ENCODE assay signal across 7 cellular contexts in genomic region chr14:21525571-21525970, GRCh38. TPM values are rescaled to one million over a fixed set of nuclear protein-coding genes. Genes with fewer than 3 reads are reported as not detected.
DNase-seq lines count a peak whose midpoint lies in the region; ATAC-seq and TF ChIP-seq lines count a peak whose summit lies in the region.

No MANE protein-coding gene starts in this region.

- H2BK120ac ChIP-seq in trophoblast cell (ENCODE audit: insufficient read depth, low read length, poor library complexity) = no peak overlapping the region

- intact Hi-C loops in left colon (cut with DNase I, micrococcal nuclease) = no loop called here

- H2AK5ac ChIP-seq in trophoblast cell (ENCODE audit: low read length) = no peak overlapping the region

- H3K4me3 ChIP-seq in foreskin fibroblast (ENCODE audit: low read depth in 1 of 2, low read length in 2 of 2) (peak overlapping the region; percentile 66 to 77), trophoblast cell (ENCODE audit: low read depth, low read length) (peak overlapping the region; percentile 91)

- H3K14ac ChIP-seq in trophoblast cell (ENCODE audit: low read length) = no peak overlapping the region

- H3K9ac ChIP-seq in trophoblast cell (ENCODE audit: low read length) = no peak overlapping the region

- no peak overlapping the region for H4K12ac ChIP-seq in trophoblast cell (ENCODE audit: low read depth, low read length)

- no CpG with 5 or more reads among the region's 12 CpGs for WGBS in trophoblast cell (ENCODE audit: extremely low coverage, insufficient coverage, insufficient read length)

- H3K4ac ChIP-seq in trophoblast cell (ENCODE audit: low read depth, low read length) = no peak overlapping the region

- H4K91ac ChIP-seq in trophoblast cell (ENCODE audit: low read depth, low read length) = peak overlapping the region; percentile 10

- no peak overlapping the region for H3K27ac ChIP-seq in trophoblast cell (ENCODE audit: low read depth, low read length)

- DNase-seq in HEK293T (ENCODE audit: extremely low spot score) (peak; percentile 39), T-cell (no peak), foreskin fibroblast (peak in 1 of 2 donors; percentile 49), trophoblast cell (no peak), left colon (no peak)

- H3K36me3 ChIP-seq in trophoblast cell (ENCODE audit: control insufficient read depth in 1 of 2, insufficient read depth in 2 of 2, low read length in 2 of 2) = peaks cover 4 to 8% of the 10 kb centered on the region in 2 experiments

- peak overlapping the region; percentile 72 to 85 (median 81) for H3K4me3 Mint-ChIP-seq in T-cell

- no peaks in the 10 kb centered on the region for H3K27me3 Mint-ChIP-seq in T-cell

- H3K36me3 Mint-ChIP-seq in T-cell = no peaks in the 10 kb centered on the region

- POLR2A ChIA-PET in HEK293T (lab: Yijun Ruan, JAX) = interaction anchor here (0.7 to 12.6 kb wide), 11 partner anchors 10 to 217 kb away, joined by 3 to 257 read pairs (median 6); partner anchors contain the start of gene METTL3
- POLR2A ChIA-PET in T-cell (lab: Charles Lee) = interaction anchor here in 1 of 2 donors (1.2 kb wide), 1 partner anchor 15 kb away, joined by 8 read pairs; the partner anchor contains the start of gene METTL3

- H3K9me3 ChIP-seq in trophoblast cell (ENCODE audit: insufficient read depth, low read depth, low read length) = peaks cover 1% of the 10 kb centered on the region

- no peaks in the 10 kb centered on the region for H3K9me3 Mint-ChIP-seq in T-cell

- H2BK5ac ChIP-seq in trophoblast cell (ENCODE audit: low read depth, low read length, poor library complexity) = no peak overlapping the region

- peak overlapping the region; percentile 23 for H2AFZ ChIP-seq in trophoblast cell (ENCODE audit: insufficient read depth, low read length, poor library complexity)

- H3K4me1 Mint-ChIP-seq in T-cell = peaks cover 17 to 21% (median 18%) of the 10 kb centered on the region in 3 donors

- peaks cover 1% of the 10 kb centered on the region for H3K79me2 ChIP-seq in trophoblast cell (ENCODE audit: control insufficient read depth, insufficient read depth, low read length, poor library complexity)

- TF ChIP-seq CTCF in foreskin fibroblast (IDR thresholded peaks at IDR 0.05; ENCODE audit: low read depth, low read length) = no peak

- peak overlapping the region; percentile 3 for H3K18ac ChIP-seq in trophoblast cell (ENCODE audit: low read length)

- ATAC-seq in T-cell (replicated peaks in 1 of 4) = no peak
- no peak for ATAC-seq in HG02938 (IDR thresholded peaks at IDR 0.05; ENCODE audit: unreplicated experiment)
- ATAC-seq in left colon = no peak
- ATAC-seq in HG02884 (IDR thresholded peaks at IDR 0.05; ENCODE audit: unreplicated experiment) = no peak

- H4K8ac ChIP-seq in trophoblast cell (ENCODE audit: low read depth, low read length) = no peak overlapping the region

- no peak overlapping the region for H2BK12ac ChIP-seq in trophoblast cell (ENCODE audit: low read length)

- peak overlapping the region; percentile 84 for H3K4me2 ChIP-seq in trophoblast cell (ENCODE audit: low read length)

- H3K79me1 ChIP-seq in trophoblast cell (ENCODE audit: low read length) = no peaks in the 10 kb centered on the region

- peak overlapping the region; percentile 9 to 66 for H3K27ac Mint-ChIP-seq in T-cell

- CTCF ChIA-PET in HEK293T (lab: Yijun Ruan, JAX) (interaction anchor here (0.5 to 1.9 kb wide), 5 partner anchors 14 to 224 kb away, joined by 3 to 6 read pairs (median 3); partner anchors contain the start of genes METTL3, RAB2B and TOX4), T-cell (lab: Charles Lee) (interaction anchor here (0.5 to 3.2 kb wide), 6 partner anchors 8 to 140 kb away, joined by 3 to 21 read pairs (median 4); partner anchors contain the start of gene METTL3 (in 1 of the 2))

- peaks cover 5 to 8% of the 10 kb centered on the region in 2 experiments for H3K4me1 ChIP-seq in trophoblast cell (ENCODE audit: control insufficient read depth in 1 of 2, insufficient read depth in 2 of 2, low read length in 2 of 2)

- H3K23ac ChIP-seq in trophoblast cell (ENCODE audit: low read length) = no peak overlapping the region

- H3K27me3 ChIP-seq in trophoblast cell (ENCODE audit: insufficient read depth, low read length) = no peaks in the 10 kb centered on the region

TF ChIP-seq in HEK293T, 16 proteins besides CTCF, POLR2A, EP300 and RAD21:
- TF ChIP-seq SUZ12 (IDR thresholded peaks at IDR 0.05) (no peak), ARNT (IDR thresholded peaks at IDR 0.05) (no peak), FOXA1 (IDR thresholded peaks at IDR 0.05) (no peak), HDGF (IDR thresholded peaks at IDR 0.05; ENCODE audit: borderline replicate concordance) (no peak), NFRKB (IDR thresholded peaks at IDR 0.05) (no peak), BHLHE40 (IDR thresholded peaks at IDR 0.05; ENCODE audit: borderline replicate concordance) (no peak), FOXK2 (IDR thresholded peaks at IDR 0.05) (no peak), SP1 (IDR thresholded peaks at IDR 0.05) (no peak), ELF4 (IDR thresholded peaks at IDR 0.05) (no peak), CTBP1 (IDR thresholded peaks at IDR 0.05; ENCODE audit: borderline replicate concordance) (no peak), FOXM1 (IDR thresholded peaks at IDR 0.05; ENCODE audit: borderline replicate concordance) (no peak), LEF1 (IDR thresholded peaks at IDR 0.05; ENCODE audit: borderline replicate concordance) (no peak), L3MBTL2 (conservative IDR thresholded peaks at IDR 0.05) (no peak), TARDBP (IDR thresholded peaks at IDR 0.05) (no peak), ZNF384 (IDR thresholded peaks at IDR 0.05) (no peak)
- TF ChIP-seq, protein P1, sequence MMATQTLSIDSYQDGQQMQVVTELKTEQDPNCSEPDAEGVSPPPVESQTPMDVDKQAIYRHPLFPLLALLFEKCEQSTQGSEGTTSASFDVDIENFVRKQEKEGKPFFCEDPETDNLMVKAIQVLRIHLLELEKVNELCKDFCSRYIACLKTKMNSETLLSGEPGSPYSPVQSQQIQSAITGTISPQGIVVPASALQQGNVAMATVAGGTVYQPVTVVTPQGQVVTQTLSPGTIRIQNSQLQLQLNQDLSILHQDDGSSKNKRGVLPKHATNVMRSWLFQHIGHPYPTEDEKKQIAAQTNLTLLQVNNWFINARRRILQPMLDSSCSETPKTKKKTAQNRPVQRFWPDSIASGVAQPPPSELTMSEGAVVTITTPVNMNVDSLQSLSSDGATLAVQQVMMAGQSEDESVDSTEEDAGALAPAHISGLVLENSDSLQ (IDR thresholded peaks at IDR 0.05) = no peak
TF ChIP-seq in HEK293T: peak in this region for 0.

RNA-seq across cellular contexts. Expression of gene SALL2, which starts 0.6 kb away (rescaled TPM):
- total RNA-seq in T-cell (1 to 10 TPM; 3.3 to 5.8 (median 4.6) TPM), left colon (1 to 10 TPM; 1.1 to 3.8 TPM)
- polyA plus RNA-seq in trophoblast cell (2013) = 10.9 and 11.6 TPM in 2 replicates

RNA-seq across cellular contexts. Expression of gene METTL3, which starts 14.4 kb away (rescaled TPM):
- 10 to 100 TPM; 48.0 to 94.6 (median 91.6) TPM for total RNA-seq in T-cell
- 33.6 and 35.2 TPM in 2 replicates for polyA plus RNA-seq in trophoblast cell (2013)
- total RNA-seq in left colon = 10 to 100 TPM; 24.2 to 28.9 TPM

RNA-seq across cellular contexts. Expression of gene TOX4, which starts 48.6 kb away (rescaled TPM):
- 10 to 100 TPM; 68.7 to 95.6 (median 78.9) TPM for total RNA-seq in T-cell
- 74.2 and 74.3 TPM in 2 replicates for polyA plus RNA-seq in trophoblast cell (2013)
- 10 to 100 TPM; 80.2 to 85.2 TPM for total RNA-seq in left colon

RNA-seq across cellular contexts. Expression of gene RAB2B, which starts 48.8 kb away (rescaled TPM):
- 10 to 100 TPM; 23.6 to 33.7 (median 27.6) TPM for total RNA-seq in T-cell
- polyA plus RNA-seq in trophoblast cell (2013) = 24.2 and 24.9 TPM in 2 replicates
- total RNA-seq in left colon = 10 to 100 TPM; 13.3 to 16.0 TPM

RNA-seq across cellular contexts. Expression of gene OR10G3, which starts 54.3 kb away (rescaled TPM):
- total RNA-seq in T-cell (not detected), left colon (not detected)
- polyA plus RNA-seq in trophoblast cell (2013) = not detected in 2 replicates
